ENCODE assay signal across 1 cellular context in the genomic region with DNA sequence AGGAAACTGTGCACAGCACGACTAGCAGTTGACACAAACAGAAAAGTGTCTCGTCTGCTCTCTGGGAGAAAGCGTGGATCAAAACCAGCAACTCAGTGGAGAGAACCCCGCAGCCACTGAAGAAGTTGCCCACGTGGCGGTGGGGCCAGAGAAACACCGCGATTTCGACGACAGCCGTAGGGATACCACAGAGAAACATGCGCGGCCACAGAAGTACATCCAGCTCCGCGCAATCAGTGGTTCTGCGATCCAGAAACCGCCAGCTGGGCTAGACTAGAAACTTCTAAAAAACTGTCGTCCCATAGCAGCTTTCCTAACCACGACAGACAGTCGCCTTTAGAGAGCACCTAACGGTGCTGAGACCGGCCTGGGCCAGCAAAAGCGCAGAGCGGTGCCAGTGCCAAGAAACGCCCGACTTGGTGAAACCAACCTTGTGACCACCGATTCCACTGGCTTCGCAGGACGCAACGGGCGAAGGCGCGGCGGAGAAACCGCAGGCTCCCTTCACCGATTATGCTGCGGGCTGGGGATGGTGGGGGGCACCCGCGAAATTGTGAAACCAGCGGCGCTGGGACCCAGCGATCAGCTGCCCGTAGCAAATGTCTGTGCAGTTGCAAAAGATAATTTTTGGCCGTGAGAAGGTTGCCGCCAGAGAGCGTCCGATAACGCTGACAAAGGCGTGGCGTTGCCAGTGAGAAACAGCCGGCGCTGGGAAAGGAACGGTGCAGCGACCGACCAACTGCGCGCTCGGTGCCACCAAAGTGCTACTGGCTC.
A peak's percentile ranks its signal among the peaks of the same experiment; 100 is the strongest.
TF ChIP-seq lines count a peak whose summit lies in the region.

No MANE protein-coding gene starts in this region.

TF ChIP-seq in HepG2, 621 proteins besides CTCF, POLR2A, EP300 and RAD21 (continued from another document and continues in another):
- TF ChIP-seq, protein P1, sequence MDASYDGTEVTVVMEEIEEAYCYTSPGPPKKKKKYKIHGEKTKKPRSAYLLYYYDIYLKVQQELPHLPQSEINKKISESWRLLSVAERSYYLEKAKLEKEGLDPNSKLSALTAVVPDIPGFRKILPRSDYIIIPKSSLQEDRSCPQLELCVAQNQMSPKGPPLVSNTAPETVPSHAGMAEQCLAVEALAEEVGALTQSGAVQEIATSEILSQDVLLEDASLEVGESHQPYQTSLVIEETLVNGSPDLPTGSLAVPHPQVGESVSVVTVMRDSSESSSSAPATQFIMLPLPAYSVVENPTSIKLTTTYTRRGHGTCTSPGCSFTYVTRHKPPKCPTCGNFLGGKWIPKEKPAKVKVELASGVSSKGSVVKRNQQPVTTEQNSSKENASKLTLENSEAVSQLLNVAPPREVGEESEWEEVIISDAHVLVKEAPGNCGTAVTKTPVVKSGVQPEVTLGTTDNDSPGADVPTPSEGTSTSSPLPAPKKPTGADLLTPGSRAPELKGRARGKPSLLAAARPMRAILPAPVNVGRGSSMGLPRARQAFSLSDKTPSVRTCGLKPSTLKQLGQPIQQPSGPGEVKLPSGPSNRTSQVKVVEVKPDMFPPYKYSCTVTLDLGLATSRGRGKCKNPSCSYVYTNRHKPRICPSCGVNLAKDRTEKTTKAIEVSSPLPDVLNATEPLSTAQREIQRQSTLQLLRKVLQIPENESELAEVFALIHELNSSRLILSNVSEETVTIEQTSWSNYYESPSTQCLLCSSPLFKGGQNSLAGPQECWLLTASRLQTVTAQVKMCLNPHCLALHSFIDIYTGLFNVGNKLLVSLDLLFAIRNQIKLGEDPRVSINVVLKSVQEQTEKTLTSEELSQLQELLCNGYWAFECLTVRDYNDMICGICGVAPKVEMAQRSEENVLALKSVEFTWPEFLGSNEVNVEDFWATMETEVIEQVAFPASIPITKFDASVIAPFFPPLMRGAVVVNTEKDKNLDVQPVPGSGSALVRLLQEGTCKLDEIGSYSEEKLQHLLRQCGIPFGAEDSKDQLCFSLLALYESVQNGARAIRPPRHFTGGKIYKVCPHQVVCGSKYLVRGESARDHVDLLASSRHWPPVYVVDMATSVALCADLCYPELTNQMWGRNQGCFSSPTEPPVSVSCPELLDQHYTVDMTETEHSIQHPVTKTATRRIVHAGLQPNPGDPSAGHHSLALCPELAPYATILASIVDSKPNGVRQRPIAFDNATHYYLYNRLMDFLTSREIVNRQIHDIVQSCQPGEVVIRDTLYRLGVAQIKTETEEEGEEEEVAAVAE (CRISPR knock-in tag; IDR thresholded peaks at IDR 0.05; ENCODE audit: borderline replicate concordance): peak; percentile 52
- TF ChIP-seq, protein P2, sequence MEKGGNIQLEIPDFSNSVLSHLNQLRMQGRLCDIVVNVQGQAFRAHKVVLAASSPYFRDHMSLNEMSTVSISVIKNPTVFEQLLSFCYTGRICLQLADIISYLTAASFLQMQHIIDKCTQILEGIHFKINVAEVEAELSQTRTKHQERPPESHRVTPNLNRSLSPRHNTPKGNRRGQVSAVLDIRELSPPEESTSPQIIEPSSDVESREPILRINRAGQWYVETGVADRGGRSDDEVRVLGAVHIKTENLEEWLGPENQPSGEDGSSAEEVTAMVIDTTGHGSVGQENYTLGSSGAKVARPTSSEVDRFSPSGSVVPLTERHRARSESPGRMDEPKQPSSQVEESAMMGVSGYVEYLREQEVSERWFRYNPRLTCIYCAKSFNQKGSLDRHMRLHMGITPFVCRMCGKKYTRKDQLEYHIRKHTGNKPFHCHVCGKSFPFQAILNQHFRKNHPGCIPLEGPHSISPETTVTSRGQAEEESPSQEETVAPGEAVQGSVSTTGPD (CRISPR knock-in tag; IDR thresholded peaks at IDR 0.05): peak; percentile 69; the same call in 1 of the 2 replicates
- TF ChIP-seq PAF1 (CRISPR knock-in tag; IDR thresholded peaks at IDR 0.05) (no peak), MED13 (CRISPR knock-in tag; IDR thresholded peaks at IDR 0.05) (no peak), ZNF138 (CRISPR knock-in tag; IDR thresholded peaks at IDR 0.05; ENCODE audit: low read depth) (peak; percentile 41; the same call in 1 of the 2 replicates), U2AF2 (IDR thresholded peaks at IDR 0.05; ENCODE audit: low read depth, low read length) (no peak), ZNF766 (CRISPR knock-in tag; IDR thresholded peaks at IDR 0.05; ENCODE audit: borderline replicate concordance) (0 out of 2 replicates have a peak, but pooled peaks have one; percentile 23), HOXA3 (CRISPR knock-in tag; IDR thresholded peaks at IDR 0.05) (peak; percentile 5; the same call in 1 of the 2 replicates), GATA4 (IDR thresholded peaks at IDR 0.05; ENCODE audit: borderline replicate concordance, low read depth) (no peak), GFI1 (CRISPR knock-in tag; IDR thresholded peaks at IDR 0.05; ENCODE audit: borderline replicate concordance) (0 out of 2 replicates have a peak, but pooled peaks have one; percentile 50), ELF4 (CRISPR knock-in tag; IDR thresholded peaks at IDR 0.05; ENCODE audit: borderline replicate concordance) (peak; percentile 22; the same call in 1 of the 2 replicates), ZMYM3 (CRISPR knock-in tag; IDR thresholded peaks at IDR 0.05) (peak; percentile 11; the same call in 1 of the 2 replicates), EED (CRISPR knock-in tag; IDR thresholded peaks at IDR 0.05) (peak; percentile 86), REPIN1 (CRISPR knock-in tag; IDR thresholded peaks at IDR 0.05; ENCODE audit: borderline replicate concordance, low read depth) (peak; percentile 14; the same call in 1 of the 2 replicates), ARNT2 (CRISPR knock-in tag; IDR thresholded peaks at IDR 0.05; ENCODE audit: low read depth) (peak; percentile 58; the same call in 1 of the 2 replicates), KDM2A (CRISPR knock-in tag; IDR thresholded peaks at IDR 0.05; ENCODE audit: borderline replicate concordance, low read depth) (no peak; the same call in none of the 2 replicates)
- TF ChIP-seq, protein P3, sequence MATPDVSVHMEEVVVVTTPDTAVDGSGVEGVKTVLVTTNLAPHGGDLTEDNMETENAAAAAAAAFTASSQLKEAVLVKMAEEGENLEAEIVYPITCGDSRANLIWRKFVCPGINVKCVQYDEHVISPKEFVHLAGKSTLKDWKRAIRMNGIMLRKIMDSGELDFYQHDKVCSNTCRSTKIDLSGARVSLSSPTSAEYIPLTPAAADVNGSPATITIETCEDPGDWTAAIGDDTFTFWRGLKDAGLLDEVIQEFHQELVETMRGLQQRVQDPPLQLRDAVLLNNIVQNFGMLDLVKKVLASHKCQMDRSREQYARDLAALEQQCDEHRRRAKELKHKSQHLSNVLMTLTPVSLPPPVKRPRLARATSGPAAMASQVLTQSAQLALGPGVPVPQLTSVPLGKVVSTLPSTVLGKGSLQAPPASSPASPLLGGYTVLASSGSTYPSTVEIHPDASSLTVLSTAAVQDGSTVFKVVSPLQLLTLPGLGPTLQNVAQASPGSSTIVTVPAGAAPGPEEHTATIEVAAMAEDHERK (CRISPR knock-in tag; IDR thresholded peaks at IDR 0.05; ENCODE audit: low read depth): 0 out of 2 replicates have a peak, but pooled peaks have one; percentile 25
- TF ChIP-seq, protein P4, sequence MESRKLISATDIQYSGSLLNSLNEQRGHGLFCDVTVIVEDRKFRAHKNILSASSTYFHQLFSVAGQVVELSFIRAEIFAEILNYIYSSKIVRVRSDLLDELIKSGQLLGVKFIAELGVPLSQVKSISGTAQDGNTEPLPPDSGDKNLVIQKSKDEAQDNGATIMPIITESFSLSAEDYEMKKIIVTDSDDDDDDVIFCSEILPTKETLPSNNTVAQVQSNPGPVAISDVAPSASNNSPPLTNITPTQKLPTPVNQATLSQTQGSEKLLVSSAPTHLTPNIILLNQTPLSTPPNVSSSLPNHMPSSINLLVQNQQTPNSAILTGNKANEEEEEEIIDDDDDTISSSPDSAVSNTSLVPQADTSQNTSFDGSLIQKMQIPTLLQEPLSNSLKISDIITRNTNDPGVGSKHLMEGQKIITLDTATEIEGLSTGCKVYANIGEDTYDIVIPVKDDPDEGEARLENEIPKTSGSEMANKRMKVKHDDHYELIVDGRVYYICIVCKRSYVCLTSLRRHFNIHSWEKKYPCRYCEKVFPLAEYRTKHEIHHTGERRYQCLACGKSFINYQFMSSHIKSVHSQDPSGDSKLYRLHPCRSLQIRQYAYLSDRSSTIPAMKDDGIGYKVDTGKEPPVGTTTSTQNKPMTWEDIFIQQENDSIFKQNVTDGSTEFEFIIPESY (CRISPR knock-in tag; IDR thresholded peaks at IDR 0.05): peak; percentile 71; the same call in 1 of the 2 replicates
- TF ChIP-seq, protein P5, sequence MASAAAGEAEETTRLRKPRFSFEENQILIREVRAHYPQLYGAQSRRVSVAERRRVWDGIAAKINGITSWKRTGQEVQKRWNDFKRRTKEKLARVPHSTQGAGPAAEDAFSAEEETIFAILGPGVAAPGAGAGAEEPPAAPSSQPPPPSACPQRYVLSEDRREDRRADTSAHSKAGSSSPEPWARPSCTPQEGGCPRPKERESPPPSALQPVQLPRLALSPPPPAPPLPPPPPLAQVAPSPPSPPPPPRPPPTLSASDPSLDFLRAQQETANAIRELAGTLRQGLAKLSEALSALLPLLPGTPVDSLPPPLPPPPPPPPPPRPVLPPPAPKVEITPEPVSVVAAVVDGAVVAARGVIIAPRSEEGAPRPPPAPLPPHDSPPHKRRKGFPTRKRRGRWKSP (CRISPR knock-in tag; IDR thresholded peaks at IDR 0.05): peak; percentile 41; the same call in 1 of the 2 replicates
- TF ChIP-seq, protein P6, sequence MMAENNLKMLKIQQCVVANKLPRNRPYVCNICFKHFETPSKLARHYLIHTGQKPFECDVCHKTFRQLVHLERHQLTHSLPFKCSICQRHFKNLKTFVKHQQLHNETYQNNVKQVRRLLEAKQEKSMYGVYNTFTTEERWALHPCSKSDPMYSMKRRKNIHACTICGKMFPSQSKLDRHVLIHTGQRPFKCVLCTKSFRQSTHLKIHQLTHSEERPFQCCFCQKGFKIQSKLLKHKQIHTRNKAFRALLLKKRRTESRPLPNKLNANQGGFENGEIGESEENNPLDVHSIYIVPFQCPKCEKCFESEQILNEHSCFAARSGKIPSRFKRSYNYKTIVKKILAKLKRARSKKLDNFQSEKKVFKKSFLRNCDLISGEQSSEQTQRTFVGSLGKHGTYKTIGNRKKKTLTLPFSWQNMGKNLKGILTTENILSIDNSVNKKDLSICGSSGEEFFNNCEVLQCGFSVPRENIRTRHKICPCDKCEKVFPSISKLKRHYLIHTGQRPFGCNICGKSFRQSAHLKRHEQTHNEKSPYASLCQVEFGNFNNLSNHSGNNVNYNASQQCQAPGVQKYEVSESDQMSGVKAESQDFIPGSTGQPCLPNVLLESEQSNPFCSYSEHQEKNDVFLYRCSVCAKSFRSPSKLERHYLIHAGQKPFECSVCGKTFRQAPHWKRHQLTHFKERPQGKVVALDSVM (CRISPR knock-in tag; IDR thresholded peaks at IDR 0.05): peak; percentile 93; the same call in 1 of the 2 replicates
- TF ChIP-seq, protein P7, sequence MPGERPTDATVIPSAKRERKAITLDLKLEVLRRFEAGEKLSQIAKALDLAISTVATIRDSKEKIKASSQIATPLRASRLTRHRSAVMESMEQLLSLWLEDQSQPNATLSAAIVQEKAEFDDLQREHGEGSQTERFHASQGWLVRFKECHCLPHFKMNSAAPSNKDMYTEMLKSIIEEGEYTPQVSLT (CRISPR knock-in tag; IDR thresholded peaks at IDR 0.05; ENCODE audit: borderline replicate concordance, low read depth): 0 out of 2 replicates have a peak, but pooled peaks have one; percentile 76
- TF ChIP-seq, protein P8, sequence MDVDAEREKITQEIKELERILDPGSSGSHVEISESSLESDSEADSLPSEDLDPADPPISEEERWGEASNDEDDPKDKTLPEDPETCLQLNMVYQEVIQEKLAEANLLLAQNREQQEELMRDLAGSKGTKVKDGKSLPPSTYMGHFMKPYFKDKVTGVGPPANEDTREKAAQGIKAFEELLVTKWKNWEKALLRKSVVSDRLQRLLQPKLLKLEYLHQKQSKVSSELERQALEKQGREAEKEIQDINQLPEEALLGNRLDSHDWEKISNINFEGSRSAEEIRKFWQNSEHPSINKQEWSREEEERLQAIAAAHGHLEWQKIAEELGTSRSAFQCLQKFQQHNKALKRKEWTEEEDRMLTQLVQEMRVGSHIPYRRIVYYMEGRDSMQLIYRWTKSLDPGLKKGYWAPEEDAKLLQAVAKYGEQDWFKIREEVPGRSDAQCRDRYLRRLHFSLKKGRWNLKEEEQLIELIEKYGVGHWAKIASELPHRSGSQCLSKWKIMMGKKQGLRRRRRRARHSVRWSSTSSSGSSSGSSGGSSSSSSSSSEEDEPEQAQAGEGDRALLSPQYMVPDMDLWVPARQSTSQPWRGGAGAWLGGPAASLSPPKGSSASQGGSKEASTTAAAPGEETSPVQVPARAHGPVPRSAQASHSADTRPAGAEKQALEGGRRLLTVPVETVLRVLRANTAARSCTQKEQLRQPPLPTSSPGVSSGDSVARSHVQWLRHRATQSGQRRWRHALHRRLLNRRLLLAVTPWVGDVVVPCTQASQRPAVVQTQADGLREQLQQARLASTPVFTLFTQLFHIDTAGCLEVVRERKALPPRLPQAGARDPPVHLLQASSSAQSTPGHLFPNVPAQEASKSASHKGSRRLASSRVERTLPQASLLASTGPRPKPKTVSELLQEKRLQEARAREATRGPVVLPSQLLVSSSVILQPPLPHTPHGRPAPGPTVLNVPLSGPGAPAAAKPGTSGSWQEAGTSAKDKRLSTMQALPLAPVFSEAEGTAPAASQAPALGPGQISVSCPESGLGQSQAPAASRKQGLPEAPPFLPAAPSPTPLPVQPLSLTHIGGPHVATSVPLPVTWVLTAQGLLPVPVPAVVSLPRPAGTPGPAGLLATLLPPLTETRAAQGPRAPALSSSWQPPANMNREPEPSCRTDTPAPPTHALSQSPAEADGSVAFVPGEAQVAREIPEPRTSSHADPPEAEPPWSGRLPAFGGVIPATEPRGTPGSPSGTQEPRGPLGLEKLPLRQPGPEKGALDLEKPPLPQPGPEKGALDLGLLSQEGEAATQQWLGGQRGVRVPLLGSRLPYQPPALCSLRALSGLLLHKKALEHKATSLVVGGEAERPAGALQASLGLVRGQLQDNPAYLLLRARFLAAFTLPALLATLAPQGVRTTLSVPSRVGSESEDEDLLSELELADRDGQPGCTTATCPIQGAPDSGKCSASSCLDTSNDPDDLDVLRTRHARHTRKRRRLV (CRISPR knock-in tag; IDR thresholded peaks at IDR 0.05): 0 out of 2 replicates have a peak, but pooled peaks have one; percentile 42
- TF ChIP-seq, protein P9, sequence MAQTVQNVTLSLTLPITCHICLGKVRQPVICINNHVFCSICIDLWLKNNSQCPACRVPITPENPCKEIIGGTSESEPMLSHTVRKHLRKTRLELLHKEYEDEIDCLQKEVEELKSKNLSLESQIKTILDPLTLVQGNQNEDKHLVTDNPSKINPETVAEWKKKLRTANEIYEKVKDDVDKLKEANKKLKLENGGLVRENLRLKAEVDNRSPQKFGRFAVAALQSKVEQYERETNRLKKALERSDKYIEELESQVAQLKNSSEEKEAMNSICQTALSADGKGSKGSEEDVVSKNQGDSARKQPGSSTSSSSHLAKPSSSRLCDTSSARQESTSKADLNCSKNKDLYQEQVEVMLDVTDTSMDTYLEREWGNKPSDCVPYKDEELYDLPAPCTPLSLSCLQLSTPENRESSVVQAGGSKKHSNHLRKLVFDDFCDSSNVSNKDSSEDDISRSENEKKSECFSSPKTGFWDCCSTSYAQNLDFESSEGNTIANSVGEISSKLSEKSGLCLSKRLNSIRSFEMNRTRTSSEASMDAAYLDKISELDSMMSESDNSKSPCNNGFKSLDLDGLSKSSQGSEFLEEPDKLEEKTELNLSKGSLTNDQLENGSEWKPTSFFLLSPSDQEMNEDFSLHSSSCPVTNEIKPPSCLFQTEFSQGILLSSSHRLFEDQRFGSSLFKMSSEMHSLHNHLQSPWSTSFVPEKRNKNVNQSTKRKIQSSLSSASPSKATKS (CRISPR knock-in tag; IDR thresholded peaks at IDR 0.05): 0 out of 2 replicates have a peak, but pooled peaks have one; percentile 34
